34 cellular contexts compared by ENCODE assay signal in the genomic region with DNA sequence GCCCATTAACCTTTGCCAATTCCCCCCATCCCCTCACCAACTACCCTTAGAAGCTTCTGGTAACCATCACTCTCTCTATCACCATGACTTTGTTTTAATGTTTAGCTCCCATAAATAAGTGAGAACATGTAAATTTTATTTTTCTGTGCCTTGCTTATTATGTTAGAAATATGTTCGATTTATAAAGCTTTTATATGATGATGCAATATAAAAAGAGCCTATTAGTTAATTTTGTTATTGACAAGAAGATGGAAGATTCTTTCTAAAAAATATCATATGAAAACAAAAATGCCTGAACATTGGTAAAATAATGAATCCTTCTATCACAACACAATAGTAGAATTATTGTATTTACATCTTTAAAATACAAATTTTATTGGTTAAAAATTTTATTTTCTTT.
DNase-seq lines count a peak whose midpoint lies in the region; ATAC-seq, FAIRE-seq and TF ChIP-seq lines count a peak whose summit lies in the region.
"Had no signal": no experiment of that assay in that cellular context is flagged by ENCODE, and none has a peak within 500 bp of the region (broad histone marks: within the 10 kb centered on the region; RNA-seq: fewer than 3 reads in every experiment).

No MANE protein-coding gene starts in this region.

- H3K27ac ChIP-seq in SU-DHL-6 (ENCODE audit: low read depth, low read length) (no peak overlapping the region), K562 (ENCODE audit: extremely low read depth, low read depth, low read length) (no peak overlapping the region), tibial nerve (no peak overlapping the region)
- H3K27ac ChIP-seq: 22Rv1; A549; BLaER1; BLaER1 treated with 17β-estradiol and CSF1 and Interleukin-3, amounts not matched to agents 10 nM and 100 nM; C4-2B had no signal

- H3K27me3 ChIP-seq in SU-DHL-6 (ENCODE audit: low read length) (no peaks in the 10 kb centered on the region), K562 (ENCODE audit: control insufficient read depth in 2 of 2, insufficient read depth in 2 of 2, low read length in 2 of 2) (no peaks in the 10 kb centered on the region), tibial nerve (no peaks in the 10 kb centered on the region)
- H3K27me3 ChIP-seq: BE2C; BLaER1; BLaER1 treated with 17β-estradiol and CSF1 and Interleukin-3, amounts not matched to agents 10 nM and 100 nM had no signal

- H3K4me2 ChIP-seq in SU-DHL-6 (ENCODE audit: low read depth, low read length, poor library complexity, severe bottlenecking) (no peak overlapping the region), K562 (ENCODE audit: insufficient read depth, low read length) (no peak overlapping the region)
- H3K4me2 ChIP-seq: A549; BLaER1; BLaER1 treated with 17β-estradiol and CSF1 and Interleukin-3, amounts not matched to agents 10 nM and 100 nM had no signal

- no peak overlapping the region for H3K9ac ChIP-seq in SU-DHL-6 (ENCODE audit: low read length)
- H3K9ac ChIP-seq in K562 (ENCODE audit: insufficient read depth in 1 of 2, low read depth in 2 of 2, low read length in 2 of 2): no peak overlapping the region
- H3K9ac ChIP-seq: BLaER1; BLaER1 treated with 17β-estradiol and CSF1 and Interleukin-3, amounts not matched to agents 10 nM and 100 nM had no signal

- 0 out of 2 replicates have a peak, but pooled peaks cover 2% of the 10 kb centered on the region for H3K9me3 ChIP-seq in SU-DHL-6 (ENCODE audit: insufficient read depth, low read length)
- H3K9me3 ChIP-seq in K562 (replicated peaks; ENCODE audit: control insufficient read depth, insufficient read depth, low read depth, low read length): no peaks in the 10 kb centered on the region
- no peaks in the 10 kb centered on the region for H3K9me3 ChIP-seq in tibial nerve
- H3K9me3 ChIP-seq: A549; BE2C; BLaER1; BLaER1 treated with 17β-estradiol and CSF1 and Interleukin-3, amounts not matched to agents 10 nM and 100 nM; Caco-2 had no signal

- TF ChIP-seq EP300 in K562 (IDR thresholded peaks at IDR 0.05; ENCODE audit: low read length) (no peak), tibial nerve (IDR thresholded peaks at IDR 0.05) (no peak)

- no peaks in the 10 kb centered on the region for H3F3A ChIP-seq in SU-DHL-6 (ENCODE audit: insufficient read depth)

- TF ChIP-seq POLR2A in K562 (conservative IDR thresholded peaks at IDR 0.05) (no peak), tibial nerve (IDR thresholded peaks at IDR 0.05) (no peak)

- CTCF ChIA-PET in K562 (lab: Yijun Ruan, JAX; ENCODE audit: low intra/inter-chr PET ratio): no interaction called here

- POLR2A ChIA-PET in K562 (lab: Yijun Ruan, JAX): no interaction called here

- no peaks in the 10 kb centered on the region for H3K79me2 ChIP-seq in SU-DHL-6 (ENCODE audit: insufficient read depth, low read length)
- H3K79me2 ChIP-seq in K562 (ENCODE audit: control insufficient read depth, insufficient read depth, low read length): no peaks in the 10 kb centered on the region

- H4K20me1 ChIP-seq in SU-DHL-6 (ENCODE audit: low read depth, low read length): no peaks in the 10 kb centered on the region
- H4K20me1 ChIP-seq in K562 (replicated peaks; ENCODE audit: control insufficient read depth, insufficient read depth, low read length): no peaks in the 10 kb centered on the region
- H4K20me1 ChIP-seq: BLaER1; BLaER1 treated with 17β-estradiol and CSF1 and Interleukin-3, amounts not matched to agents 10 nM and 100 nM had no signal

- WGBS in K562 (ENCODE audit: insufficient coverage, low coverage, missing lambda C conversion rate): 0% methylated on average over 1 of the region's 1 CpG
- 75 to 79% methylated on average over 1 of the region's 1 CpG for WGBS in tibial nerve, 2 donors

- TF ChIP-seq CTCF in SU-DHL-6 (IDR thresholded peaks at IDR 0.05; ENCODE audit: insufficient read depth, low read length, poor library complexity, severe bottlenecking) (no peak), K562 (IDR thresholded peaks at IDR 0.05 in 2 of 3, conservative IDR thresholded peaks at IDR 0.05 in 1 of 3; ENCODE audit: insufficient read depth in 2 of 3, low read depth in 1 of 3, low read length in 3 of 3) (no peak), tibial nerve (IDR thresholded peaks at IDR 0.05) (no peak)

- H3K4me3 ChIP-seq in SU-DHL-6 (ENCODE audit: insufficient read depth, low read length, poor library complexity, severe bottlenecking) (no peak overlapping the region), K562 (no peak overlapping the region), tibial nerve (no peak overlapping the region)
- H3K4me3 ChIP-seq: A549; BLaER1; BLaER1 treated with 17β-estradiol and CSF1 and Interleukin-3, amounts not matched to agents 10 nM and 100 nM had no signal

- no peak for ATAC-seq in K562
- ATAC-seq: A549; CD8-positive, alpha-beta T cell had no signal

- peak; percentile 63 for FAIRE-seq in G401.6 (lab: Jason Lieb, UNC)
- no peak for FAIRE-seq in K562 (lab: Jason Lieb, UNC)
- FAIRE-seq in frontal cortex (lab: Jason Lieb, UNC): peak; percentile 26
- FAIRE-seq: A549, D721Med had no signal

- no peak for TF ChIP-seq RAD21 in K562 (CRISPR knock-in tag; conservative IDR thresholded peaks at IDR 0.05 in 1 of 2, IDR thresholded peaks at IDR 0.05 in 1 of 2)

- no peaks in the 10 kb centered on the region for H3K9me2 ChIP-seq in SU-DHL-6 (replicated peaks; ENCODE audit: insufficient read depth, low read length)

- intact Hi-C loops in K562 (cut with micrococcal nuclease): no loop called here

- H2AFZ ChIP-seq in SU-DHL-6 (ENCODE audit: low read depth, low read length, severe bottlenecking) (peak overlapping the region; percentile 41), K562 (ENCODE audit: low read depth, low read length) (no peak overlapping the region)

- H3K36me3 ChIP-seq in SU-DHL-6 (ENCODE audit: low read length) (peaks cover 5% of the 10 kb centered on the region; the same call in 1 of the 2 replicates), K562 (ENCODE audit: control insufficient read depth, insufficient read depth, low read length) (no peaks in the 10 kb centered on the region), tibial nerve (no peaks in the 10 kb centered on the region)
- H3K36me3 ChIP-seq: BE2C; BLaER1; BLaER1 treated with 17β-estradiol and CSF1 and Interleukin-3, amounts not matched to agents 10 nM and 100 nM had no signal

- DNase-seq in K562 (ENCODE audit: extremely low read depth in 1 of 4, low spot score in 3 of 4) (no peak), frontal cortex (ENCODE audit: low spot score in 2 of 2) (no peak), NCI-H2081 (lab: John Stamatoyannopoulos, UW) (no peak), tibial nerve (ENCODE audit: low spot score in 2 of 2) (no peak), LoVo (ENCODE audit: low spot score) (no peak)
- no peak for DNase-seq in activated CD8-positive, alpha-beta memory T cell treated with anti-CD3 and anti-CD28 coated beads, Interleukin-2, amount 50 U/mL, for 48 hours
- DNase-seq: 8988T; ACHN; AML-193; BE2C; C1 segment of cervical spinal cord; Caco-2; Calu3; CD4-positive, alpha-beta memory T cell; CD4-positive, alpha-beta T cell; CD4-positive, CD25-positive, alpha-beta regulatory T cell; CD8-positive, alpha-beta memory T cell; CD8-positive, alpha-beta T cell; COR-L47; DMS 273 treated with DMSO at 0.1 percent for 48 hours; DMS153; DMS53; DMS79; DMS79 treated with DMSO at 0.1 percent for 48 hours; DND-41; EL had no signal

- BruUV-seq in K562 (replicated peaks; lab: Mats Ljungman, UMichigan): no TSS peak

- no peaks in the 10 kb centered on the region for H3K9me1 ChIP-seq in K562 (ENCODE audit: control insufficient read depth, insufficient read depth, low read length)

- in situ Hi-C loops in K562 (cut with MboI): no loop called here

- H3K4me1 ChIP-seq in K562 (replicated peaks in 1 of 2; ENCODE audit: control insufficient read depth in 2 of 2, insufficient read depth in 2 of 2, low read length in 2 of 2) (no peaks in the 10 kb centered on the region), tibial nerve (no peaks in the 10 kb centered on the region)
- H3K4me1 ChIP-seq: A549, BE2C, Caco-2 had no signal

TF ChIP-seq in K562, 482 proteins besides CTCF, POLR2A, EP300 and RAD21:
- no peak for TF ChIP-seq RCOR1 (IDR thresholded peaks at IDR 0.05; ENCODE audit: borderline replicate concordance in 1 of 2, low read depth in 2 of 2, low read length in 2 of 2)
- TF ChIP-seq CEBPG (CRISPR knock-in tag; IDR thresholded peaks at IDR 0.05): no peak
- peak in 1 of 2 experiments; percentile 60; a peak in 1 of 4 replicates for TF ChIP-seq CEBPG (tag; conservative IDR thresholded peaks at IDR 0.05 in 1 of 2, IDR thresholded peaks at IDR 0.05 in 1 of 2)
- TF ChIP-seq TAF15 (IDR thresholded peaks at IDR 0.05; ENCODE audit: low read depth, low read length): no peak
- TF ChIP-seq, protein P1, sequence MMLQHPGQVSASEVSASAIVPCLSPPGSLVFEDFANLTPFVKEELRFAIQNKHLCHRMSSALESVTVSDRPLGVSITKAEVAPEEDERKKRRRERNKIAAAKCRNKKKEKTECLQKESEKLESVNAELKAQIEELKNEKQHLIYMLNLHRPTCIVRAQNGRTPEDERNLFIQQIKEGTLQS (IDR thresholded peaks at IDR 0.05): peak; percentile 56; the same call in 1 of the 2 replicates
- TF ChIP-seq, protein P1 (CRISPR knock-in tag; conservative IDR thresholded peaks at IDR 0.05): no peak
